1 cellular context compared by ENCODE assay signal in the genomic region with DNA sequence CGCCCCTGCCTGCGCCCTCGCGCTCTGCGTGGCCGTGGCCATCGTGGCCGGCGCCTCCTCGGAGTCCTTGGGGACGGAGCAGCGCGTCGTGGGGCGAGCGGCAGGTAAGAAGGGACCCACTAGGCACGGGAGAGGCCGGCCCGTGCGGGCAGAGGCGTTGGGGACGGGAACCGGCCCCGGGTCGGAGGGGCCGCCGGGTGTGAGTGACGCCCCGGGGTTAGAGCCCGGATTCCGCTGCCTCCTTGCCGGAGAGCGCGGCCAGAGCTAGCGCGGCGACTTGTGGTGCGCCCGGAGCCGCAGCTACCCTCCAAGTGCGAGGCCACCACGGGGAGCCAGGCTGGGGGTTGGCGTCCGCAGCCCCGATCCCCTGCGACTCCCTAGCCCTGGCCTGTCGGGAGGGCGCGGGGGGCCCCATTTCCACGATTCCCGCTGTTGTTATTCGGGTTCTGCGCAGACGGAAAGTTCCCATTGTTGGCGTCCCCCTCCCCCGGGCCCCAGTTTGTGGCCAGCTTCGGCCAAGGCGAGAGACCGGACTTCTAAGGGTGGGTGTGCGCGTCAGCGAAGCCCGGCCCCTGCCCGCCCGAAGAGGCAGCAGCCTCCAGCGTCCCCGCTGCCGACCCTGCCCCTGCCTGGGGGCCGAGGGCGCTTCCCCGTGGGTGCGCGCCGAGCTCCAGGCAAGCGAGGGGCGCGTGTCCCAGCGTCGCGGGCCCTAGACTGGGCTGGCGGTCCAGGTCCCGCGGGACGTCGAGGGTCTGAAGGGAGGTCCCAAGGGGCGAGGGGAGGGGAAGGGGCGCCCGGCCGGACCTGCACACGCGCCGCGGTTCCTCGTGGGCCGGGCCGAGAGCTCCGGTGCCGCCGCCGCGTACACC.
A peak's percentile ranks its signal among the peaks of the same experiment; 100 is the strongest.
TF ChIP-seq lines count a peak whose summit lies in the region.

No MANE protein-coding gene starts in this region.

TF ChIP-seq in HepG2, 621 proteins besides CTCF, POLR2A, EP300 and RAD21 (continued from another document):
- TF ChIP-seq ZNF607 (CRISPR knock-in tag; IDR thresholded peaks at IDR 0.05; ENCODE audit: borderline replicate concordance), result 0 out of 2 replicates have a peak, but pooled peaks have one; percentile 45
- TF ChIP-seq HNRNPL (IDR thresholded peaks at IDR 0.05; ENCODE audit: low read depth, low read length), result 0 out of 2 replicates have a peak, but pooled peaks have one; percentile 72
- no peak for TF ChIP-seq RFX5 (IDR thresholded peaks at IDR 0.05; ENCODE audit: low read depth, low read length)
- peak; percentile 78; the same call in 1 of the 2 replicates for TF ChIP-seq ZNF333 (CRISPR knock-in tag; IDR thresholded peaks at IDR 0.05; ENCODE audit: borderline replicate concordance)
- TF ChIP-seq AGO2 (optimal IDR thresholded peaks at IDR 0.05; ENCODE audit: low read depth, low read length), result peak; percentile 97
- no peak for TF ChIP-seq ZNF563 (CRISPR knock-in tag; IDR thresholded peaks at IDR 0.05)
- TF ChIP-seq ZNF746 (CRISPR knock-in tag; IDR thresholded peaks at IDR 0.05), result 0 out of 2 replicates have a peak, but pooled peaks have one; percentile 32
- TF ChIP-seq MEIS1 (CRISPR knock-in tag; IDR thresholded peaks at IDR 0.05; ENCODE audit: borderline replicate concordance), result no peak
- TF ChIP-seq, protein P1, sequence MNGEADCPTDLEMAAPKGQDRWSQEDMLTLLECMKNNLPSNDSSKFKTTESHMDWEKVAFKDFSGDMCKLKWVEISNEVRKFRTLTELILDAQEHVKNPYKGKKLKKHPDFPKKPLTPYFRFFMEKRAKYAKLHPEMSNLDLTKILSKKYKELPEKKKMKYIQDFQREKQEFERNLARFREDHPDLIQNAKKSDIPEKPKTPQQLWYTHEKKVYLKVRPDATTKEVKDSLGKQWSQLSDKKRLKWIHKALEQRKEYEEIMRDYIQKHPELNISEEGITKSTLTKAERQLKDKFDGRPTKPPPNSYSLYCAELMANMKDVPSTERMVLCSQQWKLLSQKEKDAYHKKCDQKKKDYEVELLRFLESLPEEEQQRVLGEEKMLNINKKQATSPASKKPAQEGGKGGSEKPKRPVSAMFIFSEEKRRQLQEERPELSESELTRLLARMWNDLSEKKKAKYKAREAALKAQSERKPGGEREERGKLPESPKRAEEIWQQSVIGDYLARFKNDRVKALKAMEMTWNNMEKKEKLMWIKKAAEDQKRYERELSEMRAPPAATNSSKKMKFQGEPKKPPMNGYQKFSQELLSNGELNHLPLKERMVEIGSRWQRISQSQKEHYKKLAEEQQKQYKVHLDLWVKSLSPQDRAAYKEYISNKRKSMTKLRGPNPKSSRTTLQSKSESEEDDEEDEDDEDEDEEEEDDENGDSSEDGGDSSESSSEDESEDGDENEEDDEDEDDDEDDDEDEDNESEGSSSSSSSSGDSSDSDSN (CRISPR knock-in tag; IDR thresholded peaks at IDR 0.05), result peak; percentile 29; the same call in 1 of the 2 replicates
- no peak for TF ChIP-seq MAFG (CRISPR knock-in tag; IDR thresholded peaks at IDR 0.05)
- no peak for TF ChIP-seq ZNF552 (CRISPR knock-in tag; IDR thresholded peaks at IDR 0.05; ENCODE audit: borderline replicate concordance)
